In genomic region chr10:83764681-83765080, GRCh38 we compare ENCODE assay signal across 20 cellular contexts.
A peak's percentile ranks its signal among the peaks of the same experiment; 100 is the strongest.
DNase-seq lines count a peak whose midpoint lies in the region; ATAC-seq, FAIRE-seq and TF ChIP-seq lines count a peak whose summit lies in the region.
"Had no signal": no experiment of that assay in that cellular context is flagged by ENCODE, and none has a peak within 500 bp of the region (broad histone marks: within the 10 kb centered on the region; RNA-seq: fewer than 3 reads in every experiment).

No MANE protein-coding gene starts in this region.

- H3K4me3 ChIP-seq in HAP-1 (no peak overlapping the region), astrocyte (ENCODE audit: insufficient read depth, low read depth, low read length) (no peak overlapping the region)
- H3K4me3 ChIP-seq: left lung, suprapubic skin had no signal

- H3K27me3 Mint-ChIP-seq in astrocyte (ENCODE audit: low read depth, unreplicated experiment): no peaks in the 10 kb centered on the region
- H3K27me3 Mint-ChIP-seq: CD4-positive, CD25-positive, alpha-beta regulatory T cell had no signal

- intact Hi-C loops in head of caudate nucleus (cut with DNase I): no loop called here

- ATAC-seq in GM18520 (IDR thresholded peaks at IDR 0.05; ENCODE audit: unreplicated experiment) (no peak), GM18909 (IDR thresholded peaks at IDR 0.05; ENCODE audit: poor library complexity, unreplicated experiment) (no peak)
- ATAC-seq: left lung had no signal

- no peaks in the 10 kb centered on the region for H4K20me1 ChIP-seq in astrocyte (ENCODE audit: insufficient read depth, low read length)

- no peak for TF ChIP-seq CTCF in astrocyte (IDR thresholded peaks at IDR 0.05; ENCODE audit: insufficient read depth, low read depth, low read length)

- H3K4me2 ChIP-seq in astrocyte (ENCODE audit: low read length): peak overlapping the region; percentile 3

- peak overlapping the region; percentile 56 for H3K9ac ChIP-seq in astrocyte (ENCODE audit: low read length)

- H3K9me3 Mint-ChIP-seq in astrocyte (ENCODE audit: unreplicated experiment): peaks cover 2% of the 10 kb centered on the region

- peak overlapping the region; percentile 81 for H3K27ac ChIP-seq in astrocyte (ENCODE audit: low read depth, low read length)
- H3K27ac ChIP-seq: left lung, suprapubic skin, VCaP had no signal

- no peaks in the 10 kb centered on the region for H3K9me3 ChIP-seq in HAP-1
- H3K9me3 ChIP-seq in astrocyte (ENCODE audit: insufficient read depth, low read depth, low read length): no peaks in the 10 kb centered on the region
- H3K9me3 ChIP-seq: left lung, suprapubic skin had no signal

- no peaks in the 10 kb centered on the region for H3K79me2 ChIP-seq in astrocyte (ENCODE audit: insufficient read depth, low read length)

- no peak for FAIRE-seq in astrocyte (lab: Jason Lieb, UNC)

- no peak overlapping the region for H3K27ac Mint-ChIP-seq in astrocyte (ENCODE audit: unreplicated experiment)
- H3K27ac Mint-ChIP-seq: CD4-positive, CD25-positive, alpha-beta regulatory T cell had no signal

- in situ Hi-C loops in HAP-1 (cut with MboI; ENCODE audit: low sequenced_read_pairs): no loop called here

- no peaks in the 10 kb centered on the region for H3K27me3 ChIP-seq in HAP-1 (ENCODE audit: low read depth)
- no peaks in the 10 kb centered on the region for H3K27me3 ChIP-seq in astrocyte (ENCODE audit: insufficient read depth, low read length)
- H3K27me3 ChIP-seq: left lung, suprapubic skin had no signal

- peaks cover 8% of the 10 kb centered on the region for H3K4me1 Mint-ChIP-seq in astrocyte (ENCODE audit: low read depth, unreplicated experiment)
- H3K4me1 Mint-ChIP-seq: CD4-positive, CD25-positive, alpha-beta regulatory T cell had no signal

- no peak overlapping the region for H2AFZ ChIP-seq in astrocyte (ENCODE audit: low read depth, low read length)

- H3K4me3 Mint-ChIP-seq in astrocyte (ENCODE audit: unreplicated experiment): no peak overlapping the region
- H3K4me3 Mint-ChIP-seq: brain; CD4-positive, CD25-positive, alpha-beta regulatory T cell had no signal

- no peaks in the 10 kb centered on the region for H3K36me3 Mint-ChIP-seq in astrocyte (ENCODE audit: low read depth, unreplicated experiment)
- H3K36me3 Mint-ChIP-seq: brain; CD4-positive, CD25-positive, alpha-beta regulatory T cell had no signal

- peaks cover 41% of the 10 kb centered on the region for H3K4me1 ChIP-seq in HAP-1
- H3K4me1 ChIP-seq in astrocyte (ENCODE audit: insufficient read depth, low read length): peaks cover 4% of the 10 kb centered on the region
- H3K4me1 ChIP-seq: left lung, suprapubic skin had no signal

- DNase-seq in A172 (ENCODE audit: low spot score) (peak; percentile 85), HAP-1 (ENCODE audit: low spot score in 2 of 2) (peak; percentile 46 to 82), astrocyte (ENCODE audit: low read depth) (peak; percentile 98), iris pigment epithelial cell (ENCODE audit: low read depth) (peak; percentile 47), head of caudate nucleus (no peak), ureter (ENCODE audit: low spot score) (no peak)
- DNase-seq: activated CD4-positive, alpha-beta T cell treated with anti-CD3 and anti-CD28 coated beads, Interleukin-2, amount 50 U/mL, for 48 hours; activated naive CD4-positive, alpha-beta T cell; activated T-cell treated with anti-CD3 and anti-CD28 coated beads for 4 hours; CD4-positive, CD25-positive, alpha-beta regulatory T cell; erythroblast; Karpas-422; left lung; NCI-H1105; NCI-H2107 had no signal

- no peaks in the 10 kb centered on the region for H3K36me3 ChIP-seq in HAP-1 (replicated peaks)
- H3K36me3 ChIP-seq in astrocyte (ENCODE audit: insufficient read depth, low read length): no peaks in the 10 kb centered on the region
- H3K36me3 ChIP-seq: left lung, suprapubic skin had no signal

Comparison
In these comparisons a context has a peak if more than half of its experiments do, and no peak if none do; other contexts are left out.
1. DNase-seq: peak in A172 (single experiment), HAP-1 (2 of 2), astrocyte (single experiment) and iris pigment epithelial cell (single experiment); none in head of caudate nucleus (0 of 42) and ureter (single experiment).